ENCODE assay signal across 18 cellular contexts in genomic region chr10:51272580-51272979, GRCh38.
"Had no signal": no experiment of that assay in that cellular context is flagged by ENCODE, and none has a peak within 500 bp of the region (broad histone marks: within the 10 kb centered on the region; RNA-seq: fewer than 3 reads in every experiment).

No MANE protein-coding gene starts in this region.

- H3K36me3 ChIP-seq: ascending aorta, suprapubic skin had no signal

- DNase-seq: activated CD4-positive, alpha-beta T cell treated with anti-CD3 and anti-CD28 coated beads for 1 hour; activated CD8-positive, alpha-beta memory T cell treated with anti-CD3 and anti-CD28 coated beads for 24 hours; activated CD8-positive, alpha-beta memory T cell treated with anti-CD3 and anti-CD28 coated beads, Interleukin-2, amount 50 U/mL, for 48 hours; activated effector memory CD4-positive, alpha-beta T cell treated with anti-CD3 and anti-CD28 coated beads, Interleukin-2, amount 50 U/mL, for 16 hours; activated naive CD4-positive, alpha-beta T cell treated with anti-CD3 and anti-CD28 coated beads, Interleukin-2, amount 50 U/mL, for 16 hours; activated T-cell treated with anti-CD3 and anti-CD28 coated beads, Interleukin-2, amount 50 U/mL, for 48 hours; foreskin melanocyte; kidney; mammary epithelial cell; occipital lobe; posterior cingulate gyrus; stimulated activated CD4-positive, alpha-beta T cell treated with anti-CD3 and anti-CD28 coated beads, Interleukin-12 subunit alpha, Interleukin-12 subunit beta, amount 100 ng/mL, for 4 hours; stimulated activated CD4-positive, alpha-beta T cell treated with anti-CD3 and anti-CD28 coated beads, Interleukin-1b, Interleukin-23, amount 100 ng/mL, for 48 hours; stimulated activated naive CD8-positive, alpha-beta T cell treated with anti-CD3 and anti-CD28 coated beads, Interleukin-15, Interleukin-2, amounts not matched to agents 100 U/mL and 50 U/mL, for 24 hours; trophoblast cell had no signal

- H3K27me3 ChIP-seq: ascending aorta, suprapubic skin had no signal

- H3K4me3 ChIP-seq: ascending aorta, coronary artery, suprapubic skin had no signal
